Comparison of ENCODE assay signal across 2 cellular contexts in the genomic region with DNA sequence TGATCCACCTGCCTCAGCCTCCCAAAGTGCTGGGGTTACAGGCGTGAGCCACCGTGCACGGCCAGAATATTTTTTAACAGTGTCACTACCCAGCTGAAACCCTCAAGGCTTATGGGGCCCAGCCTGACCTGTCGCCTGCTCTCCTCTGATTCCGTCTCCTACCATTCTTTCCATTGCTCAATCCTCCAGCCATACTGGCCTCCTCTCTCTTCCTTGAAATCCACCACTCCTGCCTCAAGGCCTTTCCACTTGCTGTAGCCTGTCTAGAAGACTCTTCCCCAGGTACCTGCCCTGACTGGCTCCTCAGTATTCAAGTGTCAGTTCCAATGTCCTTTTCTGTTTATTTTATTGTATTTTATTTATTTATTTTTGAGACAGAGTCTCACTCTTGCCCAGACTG.
TF ChIP-seq lines count a peak whose summit lies in the region.

No MANE protein-coding gene starts in this region.

TF ChIP-seq in A549, 52 proteins besides CTCF, POLR2A, EP300 and RAD21:
- no peak for TF ChIP-seq RFX5 (IDR thresholded peaks at IDR 0.05)
- TF ChIP-seq HEYL (CRISPR knock-in tag; IDR thresholded peaks at IDR 0.05), result no peak
- TF ChIP-seq, protein P1, sequence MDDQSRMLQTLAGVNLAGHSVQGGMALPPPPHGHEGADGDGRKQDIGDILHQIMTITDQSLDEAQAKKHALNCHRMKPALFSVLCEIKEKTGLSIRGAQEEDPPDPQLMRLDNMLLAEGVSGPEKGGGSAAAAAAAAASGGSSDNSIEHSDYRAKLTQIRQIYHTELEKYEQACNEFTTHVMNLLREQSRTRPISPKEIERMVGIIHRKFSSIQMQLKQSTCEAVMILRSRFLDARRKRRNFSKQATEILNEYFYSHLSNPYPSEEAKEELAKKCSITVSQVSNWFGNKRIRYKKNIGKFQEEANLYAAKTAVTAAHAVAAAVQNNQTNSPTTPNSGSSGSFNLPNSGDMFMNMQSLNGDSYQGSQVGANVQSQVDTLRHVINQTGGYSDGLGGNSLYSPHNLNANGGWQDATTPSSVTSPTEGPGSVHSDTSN (IDR thresholded peaks at IDR 0.05), result no peak
- no peak for TF ChIP-seq GATA3 (IDR thresholded peaks at IDR 0.05; ENCODE audit: borderline replicate concordance)
- TF ChIP-seq, protein P2, sequence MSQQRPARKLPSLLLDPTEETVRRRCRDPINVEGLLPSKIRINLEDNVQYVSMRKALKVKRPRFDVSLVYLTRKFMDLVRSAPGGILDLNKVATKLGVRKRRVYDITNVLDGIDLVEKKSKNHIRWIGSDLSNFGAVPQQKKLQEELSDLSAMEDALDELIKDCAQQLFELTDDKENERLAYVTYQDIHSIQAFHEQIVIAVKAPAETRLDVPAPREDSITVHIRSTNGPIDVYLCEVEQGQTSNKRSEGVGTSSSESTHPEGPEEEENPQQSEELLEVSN (IDR thresholded peaks at IDR 0.05; ENCODE audit: borderline replicate concordance, low read depth), result no peak
- TF ChIP-seq SREBF2 (IDR thresholded peaks at IDR 0.05), result no peak
- TF ChIP-seq NR3C1 (IDR thresholded peaks at IDR 0.05), result no peak
- TF ChIP-seq JUN (IDR thresholded peaks at IDR 0.05), result no peak
- no peak for TF ChIP-seq CEBPB (IDR thresholded peaks at IDR 0.05)
- TF ChIP-seq NFE2L2 (conservative IDR thresholded peaks at IDR 0.05; ENCODE audit: low read length), result no peak
- TF ChIP-seq, protein P3, sequence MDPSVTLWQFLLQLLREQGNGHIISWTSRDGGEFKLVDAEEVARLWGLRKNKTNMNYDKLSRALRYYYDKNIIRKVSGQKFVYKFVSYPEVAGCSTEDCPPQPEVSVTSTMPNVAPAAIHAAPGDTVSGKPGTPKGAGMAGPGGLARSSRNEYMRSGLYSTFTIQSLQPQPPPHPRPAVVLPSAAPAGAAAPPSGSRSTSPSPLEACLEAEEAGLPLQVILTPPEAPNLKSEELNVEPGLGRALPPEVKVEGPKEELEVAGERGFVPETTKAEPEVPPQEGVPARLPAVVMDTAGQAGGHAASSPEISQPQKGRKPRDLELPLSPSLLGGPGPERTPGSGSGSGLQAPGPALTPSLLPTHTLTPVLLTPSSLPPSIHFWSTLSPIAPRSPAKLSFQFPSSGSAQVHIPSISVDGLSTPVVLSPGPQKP (IDR thresholded peaks at IDR 0.05; ENCODE audit: low read depth, low read length), result no peak
- TF ChIP-seq KDM5A (IDR thresholded peaks at IDR 0.05), result no peak
- TF ChIP-seq, protein P4, sequence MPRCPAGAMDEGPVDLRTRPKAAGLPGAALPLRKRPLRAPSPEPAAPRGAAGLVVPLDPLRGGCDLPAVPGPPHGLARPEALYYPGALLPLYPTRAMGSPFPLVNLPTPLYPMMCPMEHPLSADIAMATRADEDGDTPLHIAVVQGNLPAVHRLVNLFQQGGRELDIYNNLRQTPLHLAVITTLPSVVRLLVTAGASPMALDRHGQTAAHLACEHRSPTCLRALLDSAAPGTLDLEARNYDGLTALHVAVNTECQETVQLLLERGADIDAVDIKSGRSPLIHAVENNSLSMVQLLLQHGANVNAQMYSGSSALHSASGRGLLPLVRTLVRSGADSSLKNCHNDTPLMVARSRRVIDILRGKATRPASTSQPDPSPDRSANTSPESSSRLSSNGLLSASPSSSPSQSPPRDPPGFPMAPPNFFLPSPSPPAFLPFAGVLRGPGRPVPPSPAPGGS (IDR thresholded peaks at IDR 0.05), result no peak
- TF ChIP-seq, protein P5, sequence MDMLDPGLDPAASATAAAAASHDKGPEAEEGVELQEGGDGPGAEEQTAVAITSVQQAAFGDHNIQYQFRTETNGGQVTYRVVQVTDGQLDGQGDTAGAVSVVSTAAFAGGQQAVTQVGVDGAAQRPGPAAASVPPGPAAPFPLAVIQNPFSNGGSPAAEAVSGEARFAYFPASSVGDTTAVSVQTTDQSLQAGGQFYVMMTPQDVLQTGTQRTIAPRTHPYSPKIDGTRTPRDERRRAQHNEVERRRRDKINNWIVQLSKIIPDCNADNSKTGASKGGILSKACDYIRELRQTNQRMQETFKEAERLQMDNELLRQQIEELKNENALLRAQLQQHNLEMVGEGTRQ (IDR thresholded peaks at IDR 0.05), result no peak
- no peak for TF ChIP-seq ZFP36 (IDR thresholded peaks at IDR 0.05; ENCODE audit: borderline replicate concordance, partially characterized antibody)

TF ChIP-seq in H1, 55 proteins besides CTCF, POLR2A, EP300 and RAD21:
- TF ChIP-seq KDM4A (IDR thresholded peaks at IDR 0.05; ENCODE audit: low read depth, low read length, severe bottlenecking), result no peak
